In genomic region chr9:35842795-35843194, GRCh38 we compare ENCODE assay signal across 15 cellular contexts. TPM values are rescaled to one million over a fixed set of nuclear protein-coding genes. Genes with fewer than 3 reads are reported as not detected.
DNase-seq lines count a peak whose midpoint lies in the region; ATAC-seq and TF ChIP-seq lines count a peak whose summit lies in the region.
"Had no signal": no experiment of that assay in that cellular context is flagged by ENCODE, and none has a peak within 500 bp of the region (broad histone marks: within the 10 kb centered on the region; RNA-seq: fewer than 3 reads in every experiment).

No MANE protein-coding gene starts in this region.

- TF ChIP-seq CTCF in heart right ventricle (IDR thresholded peaks at IDR 0.05) = no peak

- peaks cover 0 to 68% (median 0%) of the 10 kb centered on the region in 7 donors for H3K27me3 ChIP-seq in heart right ventricle

- intact Hi-C loops in heart right ventricle (cut with DNase I) = no loop called here
- intact Hi-C loops in activated T-helper 2 cell treated with anti-CD3 and anti-CD28 coated beads, Interferon-gamma antibody, Interleukin-2, Interleukin-4, amounts not matched to agents 10 μg/mL and 5 μg/mL and 100 μg/mL, durations not matched to agents 14 hours and 24 hours and 36 hours (cut with micrococcal nuclease) = no loop called here

- H3K36me3 Mint-ChIP-seq in stimulated activated effector memory CD8-positive, alpha-beta T cell treated with anti-CD3 and anti-CD28 coated beads, Interleukin-12 subunit alpha, Interleukin-12 subunit beta, amount 100 ng/mL, for 72 hours = no peaks in the 10 kb centered on the region
- H3K36me3 Mint-ChIP-seq in activated T-helper 2 cell treated with anti-CD3 and anti-CD28 coated beads, Interferon-gamma antibody, Interleukin-2, Interleukin-4, amounts not matched to agents 10 μg/mL and 5 μg/mL and 100 μg/mL, durations not matched to agents 14 hours and 24 hours and 36 hours (ENCODE audit: low read depth) = no peaks in the 10 kb centered on the region

- H3K27ac Mint-ChIP-seq in stimulated activated effector memory CD8-positive, alpha-beta T cell treated with anti-CD3 and anti-CD28 coated beads, Interleukin-12 subunit alpha, Interleukin-12 subunit beta, amount 100 ng/mL, for 72 hours = peak overlapping the region; percentile 48
- no peak overlapping the region for H3K27ac Mint-ChIP-seq in activated T-helper 2 cell treated with anti-CD3 and anti-CD28 coated beads, Interferon-gamma antibody, Interleukin-2, Interleukin-4, amounts not matched to agents 10 μg/mL and 5 μg/mL and 100 μg/mL, durations not matched to agents 14 hours and 24 hours and 36 hours

- peaks cover 40% of the 10 kb centered on the region for H3K4me1 Mint-ChIP-seq in stimulated activated effector memory CD8-positive, alpha-beta T cell treated with anti-CD3 and anti-CD28 coated beads, Interleukin-12 subunit alpha, Interleukin-12 subunit beta, amount 100 ng/mL, for 72 hours
- H3K4me1 Mint-ChIP-seq in activated T-helper 2 cell treated with anti-CD3 and anti-CD28 coated beads, Interferon-gamma antibody, Interleukin-2, Interleukin-4, amounts not matched to agents 10 μg/mL and 5 μg/mL and 100 μg/mL, durations not matched to agents 14 hours and 24 hours and 36 hours (ENCODE audit: low read depth) = peaks cover 17% of the 10 kb centered on the region

- 90 to 91% methylated on average over 3 of the region's 3 CpGs for WGBS in heart right ventricle, 2 donors

- ATAC-seq in GM18873 (IDR thresholded peaks at IDR 0.05; ENCODE audit: low FRiP score, unreplicated experiment) (peak; percentile 84), GM21737 (IDR thresholded peaks at IDR 0.05; ENCODE audit: unreplicated experiment) (peak; percentile 66), HG03354 (IDR thresholded peaks at IDR 0.05; ENCODE audit: poor library complexity, severe bottlenecking, unreplicated experiment) (peak; percentile 76), heart right ventricle (no peak)
- ATAC-seq in stimulated activated effector memory CD8-positive, alpha-beta T cell treated with anti-CD3 and anti-CD28 coated beads, Interleukin-12 subunit alpha, Interleukin-12 subunit beta, amount 100 ng/mL, for 72 hours = peak; percentile 64

- no peaks in the 10 kb centered on the region for H3K27me3 Mint-ChIP-seq in activated T-helper 2 cell treated with anti-CD3 and anti-CD28 coated beads, Interferon-gamma antibody, Interleukin-2, Interleukin-4, amounts not matched to agents 10 μg/mL and 5 μg/mL and 100 μg/mL, durations not matched to agents 14 hours and 24 hours and 36 hours (ENCODE audit: low read depth)

- no peaks in the 10 kb centered on the region for H3K9me3 ChIP-seq in heart right ventricle

- H3K4me3 ChIP-seq in heart right ventricle = no peak overlapping the region

- H3K4me3 Mint-ChIP-seq in stimulated activated effector memory CD8-positive, alpha-beta T cell treated with anti-CD3 and anti-CD28 coated beads, Interleukin-12 subunit alpha, Interleukin-12 subunit beta, amount 100 ng/mL, for 72 hours = no peak overlapping the region
- H3K4me3 Mint-ChIP-seq in activated T-helper 2 cell treated with anti-CD3 and anti-CD28 coated beads, Interferon-gamma antibody, Interleukin-2, Interleukin-4, amounts not matched to agents 10 μg/mL and 5 μg/mL and 100 μg/mL, durations not matched to agents 14 hours and 24 hours and 36 hours (ENCODE audit: low read depth) = no peak overlapping the region

- no peak overlapping the region for H3K27ac ChIP-seq in heart right ventricle

- no peaks in the 10 kb centered on the region for H3K9me3 Mint-ChIP-seq in stimulated activated effector memory CD8-positive, alpha-beta T cell treated with anti-CD3 and anti-CD28 coated beads, Interleukin-12 subunit alpha, Interleukin-12 subunit beta, amount 100 ng/mL, for 72 hours
- H3K9me3 Mint-ChIP-seq in activated T-helper 2 cell treated with anti-CD3 and anti-CD28 coated beads, Interferon-gamma antibody, Interleukin-2, Interleukin-4, amounts not matched to agents 10 μg/mL and 5 μg/mL and 100 μg/mL, durations not matched to agents 14 hours and 24 hours and 36 hours = no peaks in the 10 kb centered on the region

- H3K4me1 ChIP-seq in heart right ventricle = peaks cover 2 to 52% (median 21%) of the 10 kb centered on the region in 9 donors

- DNase-seq in stimulated activated effector memory CD8-positive, alpha-beta T cell treated with anti-CD3 and anti-CD28 coated beads, Interleukin-12 subunit alpha, Interleukin-12 subunit beta, amount 100 ng/mL, for 72 hours (ENCODE audit: low spot score in 2 of 2) = no peak
- DNase-seq in heart right ventricle = no peak
- no peak for DNase-seq in activated T-helper 2 cell treated with anti-CD3 and anti-CD28 coated beads, Interferon-gamma antibody, Interleukin-2, Interleukin-4, amounts not matched to agents 10 μg/mL and 5 μg/mL and 100 μg/mL, durations not matched to agents 14 hours and 24 hours and 36 hours (ENCODE audit: low spot score)
- DNase-seq in NOMO-1 (lab: John Stamatoyannopoulos, UW; ENCODE audit: unreplicated experiment in 2 of 2) = no peak
- DNase-seq: activated T-cell treated with anti-CD3 and anti-CD28 coated beads for 4 hours; DMS 273 treated with DMSO at 0.1 percent for 48 hours; NCI-H226; stimulated activated naive CD4-positive, alpha-beta T cell treated with Interleukin-2 at 50 U/mL for 16 hours had no signal

- peaks cover 0 to 23% (median 0%) of the 10 kb centered on the region in 9 donors for H3K36me3 ChIP-seq in heart right ventricle

RNA-seq across cellular contexts. Expression of gene TMEM8B, which starts 13.8 kb away (rescaled TPM):
- 10 to 100 TPM; 13.6 to 22.9 (median 20.5) TPM for total RNA-seq in heart right ventricle
- 1 to 10 TPM; 6.7 to 8.0 TPM for polyA plus RNA-seq in heart right ventricle
- total RNA-seq in activated T-helper 2 cell treated with anti-CD3 and anti-CD28 coated beads, Interferon-gamma antibody, Interleukin-2, Interleukin-4, amounts not matched to agents 10 μg/mL and 5 μg/mL and 100 μg/mL, durations not matched to agents 14 hours and 24 hours and 36 hours = 3.0 and 3.4 TPM in 2 replicates

RNA-seq across cellular contexts. Expression of gene FAM221B, which starts 14.3 kb away (rescaled TPM):
- total RNA-seq in heart right ventricle = not detected
- not detected for polyA plus RNA-seq in heart right ventricle
- not detected in 2 replicates for total RNA-seq in activated T-helper 2 cell treated with anti-CD3 and anti-CD28 coated beads, Interferon-gamma antibody, Interleukin-2, Interleukin-4, amounts not matched to agents 10 μg/mL and 5 μg/mL and 100 μg/mL, durations not matched to agents 14 hours and 24 hours and 36 hours
- total RNA-seq: astrocyte, glomerular endothelial cell, lower leg skin, osteoblast had no signal

RNA-seq across cellular contexts. Expression of gene OR13J1, which starts 27.4 kb away (rescaled TPM):
- total RNA-seq in heart right ventricle = not detected
- polyA plus RNA-seq in heart right ventricle = not detected
- total RNA-seq in activated T-helper 2 cell treated with anti-CD3 and anti-CD28 coated beads, Interferon-gamma antibody, Interleukin-2, Interleukin-4, amounts not matched to agents 10 μg/mL and 5 μg/mL and 100 μg/mL, durations not matched to agents 14 hours and 24 hours and 36 hours = not detected in 2 replicates
- total RNA-seq: astrocyte, glomerular endothelial cell, lower leg skin, osteoblast had no signal

RNA-seq across cellular contexts. Expression of gene HINT2, which starts 28.0 kb away (rescaled TPM):
- 10 to 100 TPM; 56.8 to 83.1 (median 76.7) TPM for total RNA-seq in heart right ventricle
- polyA plus RNA-seq in heart right ventricle = 100 to 1,000 TPM in 1 of 2 donors, 10 to 100 TPM in 1; 69.9 to 120 TPM
- total RNA-seq in activated T-helper 2 cell treated with anti-CD3 and anti-CD28 coated beads, Interferon-gamma antibody, Interleukin-2, Interleukin-4, amounts not matched to agents 10 μg/mL and 5 μg/mL and 100 μg/mL, durations not matched to agents 14 hours and 24 hours and 36 hours = 49.4 and 49.7 TPM in 2 replicates

RNA-seq across cellular contexts. Expression of gene SPAG8, which starts 30.7 kb away (rescaled TPM):
- total RNA-seq in heart right ventricle = 1 to 10 TPM in 9 of 10 donors, under 1 TPM in 1; 0.86 to 4.2 (median 2.9) TPM
- 1 to 10 TPM in 1 of 2 donors, under 1 TPM in 1; 0.84 to 6.0 TPM for polyA plus RNA-seq in heart right ventricle
- total RNA-seq in activated T-helper 2 cell treated with anti-CD3 and anti-CD28 coated beads, Interferon-gamma antibody, Interleukin-2, Interleukin-4, amounts not matched to agents 10 μg/mL and 5 μg/mL and 100 μg/mL, durations not matched to agents 14 hours and 24 hours and 36 hours = 0.82 and 1.5 TPM in 2 replicates
- total RNA-seq: glomerular endothelial cell had no signal

Comparison
In these comparisons a context has a peak if more than half of its experiments do, and no peak if none do; other contexts are left out.
1. ATAC-seq: peak in GM18873 (single experiment), GM21737 (single experiment), HG03354 (single experiment) and stimulated activated effector memory CD8-positive, alpha-beta T cell treated with anti-CD3 and anti-CD28 coated beads, Interleukin-12 subunit alpha, Interleukin-12 subunit beta, amount 100 ng/mL, for 72 hours (single experiment); none in heart right ventricle (0 of 8).